In genomic region chr6:136511397-136511796, GRCh38 we compare ENCODE assay signal across 23 cellular contexts. TPM values are rescaled to one million over a fixed set of nuclear protein-coding genes. Genes with fewer than 3 reads are reported as not detected.
DNase-seq lines count a peak whose midpoint lies in the region; TF ChIP-seq lines count a peak whose summit lies in the region.
"Had no signal": no experiment of that assay in that cellular context is flagged by ENCODE, and none has a peak within 500 bp of the region (broad histone marks: within the 10 kb centered on the region; RNA-seq: fewer than 3 reads in every experiment).

No MANE protein-coding gene starts in this region.

- H3K9me3 ChIP-seq in hepatocyte (ENCODE audit: low read depth), result no peaks in the 10 kb centered on the region
- H3K9me3 ChIP-seq: spleen, stomach, tibial nerve had no signal

- DNase-seq in NCI-H748 (lab: John Stamatoyannopoulos, UW; ENCODE audit: unreplicated experiment), result peak; percentile 6
- no peak for DNase-seq in NCI-H748 treated with DMSO at 0.1 percent for 48 hours (lab: John Stamatoyannopoulos, UW)
- peak; percentile 79 to 84 for DNase-seq in NCI-H526 (lab: John Stamatoyannopoulos, UW)
- DNase-seq in hepatocyte (ENCODE audit: low spot score), result no peak
- DNase-seq in putamen (ENCODE audit: low spot score), result peak; percentile 43
- no peak for DNase-seq in DMS153 (lab: John Stamatoyannopoulos, UW)
- DNase-seq in stimulated activated CD4-positive, alpha-beta T cell treated with anti-CD3 and anti-CD28 coated beads, Interleukin-1b, Interleukin-23, amount 100 ng/mL, for 48 hours, result no peak
- no peak for DNase-seq in HEK293T (ENCODE audit: extremely low spot score)
- DNase-seq: activated naive CD4-positive, alpha-beta T cell treated with anti-CD3 and anti-CD28 coated beads, Interleukin-2, amount 10 ng/mL, durations not matched to agents 7 days and 5 days; AML-193; amniotic stem cell; cerebellar nuclear complex; EL; hippocampal formation; KG1; NCI-H1436 treated with DMSO at 0.1 percent for 48 hours; NCI-H524; spleen; stimulated activated CD8-positive, alpha-beta memory T cell treated with anti-CD3 and anti-CD28 coated beads, Interleukin-4, amount 100 ng/mL, for 48 hours; SW 1271; T-helper 9 cell had no signal

- CTCF ChIA-PET in HEK293T (lab: Yijun Ruan, JAX), result interaction anchor here (0.6 to 1.2 kb wide), 2 partner anchors 10 to 15 kb away, joined by 3 to 5 read pairs; no protein-coding TSS in a partner anchor

- H3K36me3 ChIP-seq in hepatocyte (replicated peaks; ENCODE audit: insufficient read depth, low read depth), result no peaks in the 10 kb centered on the region
- H3K36me3 ChIP-seq: spleen, tibial nerve had no signal

- no peak overlapping the region for H3K4me3 ChIP-seq in hepatocyte
- H3K4me3 ChIP-seq: spleen, stomach, tibial nerve had no signal

- no peaks in the 10 kb centered on the region for H3K27me3 ChIP-seq in hepatocyte
- H3K27me3 ChIP-seq: stomach, tibial nerve had no signal

- H3K9me2 ChIP-seq in hepatocyte (replicated peaks; ENCODE audit: insufficient read depth), result no peaks in the 10 kb centered on the region

- H3K27ac ChIP-seq in hepatocyte, result peak overlapping the region; percentile 60
- H3K27ac ChIP-seq: spleen, stomach, tibial nerve had no signal

- no peaks in the 10 kb centered on the region for H4K20me1 ChIP-seq in hepatocyte (ENCODE audit: insufficient read depth, poor library complexity, severe bottlenecking)

- no peak for TF ChIP-seq CTCF in hepatocyte (IDR thresholded peaks at IDR 0.05; ENCODE audit: poor library complexity)

- peaks cover 17% of the 10 kb centered on the region for H3K4me1 ChIP-seq in hepatocyte (ENCODE audit: insufficient read depth)
- H3K4me1 ChIP-seq: spleen, tibial nerve had no signal

- WGBS in hepatocyte (ENCODE audit: low lambda C conversion rate, missing lambda C conversion rate), result 45% methylated on average over 1 of the region's 1 CpG

- H2AFZ ChIP-seq in hepatocyte, result no peak overlapping the region

- peaks cover 44% of the 10 kb centered on the region for H3K79me2 ChIP-seq in hepatocyte

- POLR2A ChIA-PET in HEK293T (lab: Yijun Ruan, JAX), result no interaction called here

- peak overlapping the region; percentile 29 for H3K4me2 ChIP-seq in hepatocyte

TF ChIP-seq in HEK293T, 16 proteins besides CTCF, POLR2A, EP300 and RAD21:
- TF ChIP-seq ZNF384 (IDR thresholded peaks at IDR 0.05) (no peak), FOXK2 (IDR thresholded peaks at IDR 0.05) (no peak), NFRKB (IDR thresholded peaks at IDR 0.05) (no peak), HDGF (IDR thresholded peaks at IDR 0.05; ENCODE audit: borderline replicate concordance) (no peak), TARDBP (IDR thresholded peaks at IDR 0.05) (no peak), CTBP1 (IDR thresholded peaks at IDR 0.05; ENCODE audit: borderline replicate concordance) (no peak), L3MBTL2 (conservative IDR thresholded peaks at IDR 0.05) (no peak), FOXM1 (IDR thresholded peaks at IDR 0.05; ENCODE audit: borderline replicate concordance) (no peak), ARNT (IDR thresholded peaks at IDR 0.05) (no peak), SUZ12 (IDR thresholded peaks at IDR 0.05) (no peak), BHLHE40 (IDR thresholded peaks at IDR 0.05; ENCODE audit: borderline replicate concordance) (no peak), ELF4 (IDR thresholded peaks at IDR 0.05) (no peak)
TF ChIP-seq in HEK293T: peak in this region for 0.

RNA-seq across cellular contexts. Expression of gene MAP7, which starts 38.8 kb away (rescaled TPM):
- total RNA-seq in hepatocyte, result 22.9 and 24.1 TPM in 2 replicates
- 13.4 and 14.4 TPM in 2 replicates for polyA plus RNA-seq in hepatocyte

Comparison
In these comparisons a context has a peak if more than half of its experiments do, and no peak if none do; other contexts are left out.
1. DNase-seq: peak in NCI-H748 (single experiment), NCI-H526 (2 of 2) and putamen (single experiment); none in NCI-H748 treated with DMSO at 0.1 percent for 48 hours (single experiment), hepatocyte (single experiment), DMS153 (single experiment), stimulated activated CD4-positive, alpha-beta T cell treated with anti-CD3 and anti-CD28 coated beads, Interleukin-1b, Interleukin-23, amount 100 ng/mL, for 48 hours (single experiment) and HEK293T (single experiment).